13 cellular contexts compared by ENCODE assay signal in the genomic region with DNA sequence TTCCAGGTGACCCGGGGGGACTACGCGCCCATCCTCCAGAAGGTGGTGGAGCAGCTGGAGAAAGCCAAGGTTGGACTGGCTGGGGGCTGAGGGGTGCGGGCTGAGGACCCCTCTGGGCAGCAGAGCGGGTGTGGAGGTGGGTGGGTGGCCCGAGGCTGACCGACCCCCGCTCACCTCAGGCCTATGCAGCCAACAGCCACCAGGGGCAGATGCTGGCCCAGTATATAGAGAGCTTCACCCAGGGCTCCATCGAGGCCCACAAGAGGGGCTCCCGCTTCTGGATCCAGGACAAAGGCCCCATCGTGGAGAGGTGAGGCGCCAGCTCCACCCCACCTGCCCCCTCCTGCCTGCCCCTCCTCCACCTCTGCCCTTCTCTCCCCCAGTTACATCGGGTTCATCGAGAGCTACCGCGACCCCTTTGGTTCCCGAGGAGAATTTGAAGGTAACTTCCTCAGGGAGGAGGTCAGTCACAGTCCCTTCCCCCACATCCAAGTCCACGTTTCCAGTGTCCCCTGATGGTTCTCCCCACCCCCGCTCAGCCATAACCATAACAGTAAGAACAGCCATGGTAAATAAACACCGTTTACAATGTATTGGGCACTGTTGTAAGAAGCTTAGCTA. TPM values are rescaled to one million over a fixed set of nuclear protein-coding genes. Genes with fewer than 3 reads are reported as not detected.
DNase-seq lines count a peak whose midpoint lies in the region; ATAC-seq and TF ChIP-seq lines count a peak whose summit lies in the region.
"Had no signal": no experiment of that assay in that cellular context is flagged by ENCODE, and none has a peak within 500 bp of the region (broad histone marks: within the 10 kb centered on the region; RNA-seq: fewer than 3 reads in every experiment).

No MANE protein-coding gene starts in this region.

- peaks cover 18% of the 10 kb centered on the region for H3K36me3 Mint-ChIP-seq in activated naive CD8-positive, alpha-beta T cell treated with anti-CD3 and anti-CD28 coated beads, Interleukin-2, amount 50 U/mL, for 24 hours (ENCODE audit: low read depth)

- H3K27ac ChIP-seq in AG04450 (ENCODE audit: low read depth, low read length) (no peak overlapping the region), WERI-Rb-1 (peak overlapping the region; percentile 84)
- H3K27ac ChIP-seq: C4-2B, colonic mucosa had no signal

- POLR2A ChIA-PET in AG04450 (lab: Yijun Ruan, JAX), result interaction anchor here (0.6 to 2.6 kb wide), 3 partner anchors 11 to 428 kb away, joined by 4 to 22 read pairs (median 8); a partner anchor contains a TSS

- CTCF ChIA-PET in AG04450 (lab: Charles Lee), result interaction anchor here (0.6 to 1.4 kb wide), 6 partner anchors 27 to 187 kb away, joined by 3 to 6 read pairs (median 4); no protein-coding TSS in a partner anchor

- no peaks in the 10 kb centered on the region for H3K27me3 Mint-ChIP-seq in activated naive CD8-positive, alpha-beta T cell treated with anti-CD3 and anti-CD28 coated beads, Interleukin-2, amount 50 U/mL, for 24 hours

- no peak overlapping the region for H3K4me3 Mint-ChIP-seq in activated naive CD8-positive, alpha-beta T cell treated with anti-CD3 and anti-CD28 coated beads, Interleukin-2, amount 50 U/mL, for 24 hours
- H3K4me3 Mint-ChIP-seq: stimulated activated effector memory CD8-positive, alpha-beta T cell treated with anti-CD3 and anti-CD28 coated beads, Interleukin-12 subunit alpha, Interleukin-12 subunit beta, amount 100 ng/mL, for 72 hours had no signal

- TF ChIP-seq CTCF in AG04450 (IDR thresholded peaks at IDR 0.05; ENCODE audit: low read depth, low read length) (peak; percentile 45), WERI-Rb-1 (IDR thresholded peaks at IDR 0.05; ENCODE audit: low read depth, low read length) (peak; percentile 73), kidney epithelial cell (IDR thresholded peaks at IDR 0.05; ENCODE audit: insufficient read depth, low read length, poor library complexity, severe bottlenecking) (peak; percentile 42)

- no peaks in the 10 kb centered on the region for H3K9me3 Mint-ChIP-seq in activated naive CD8-positive, alpha-beta T cell treated with anti-CD3 and anti-CD28 coated beads, Interleukin-2, amount 50 U/mL, for 24 hours
- H3K9me3 Mint-ChIP-seq: stimulated activated effector memory CD8-positive, alpha-beta T cell treated with anti-CD3 and anti-CD28 coated beads, Interleukin-12 subunit alpha, Interleukin-12 subunit beta, amount 100 ng/mL, for 72 hours had no signal

- DNase-seq in AG04450 (ENCODE audit: low read depth, low spot score), result no peak
- DNase-seq in H7, result peak; percentile 94
- peak; percentile 50 for DNase-seq in WERI-Rb-1
- DNase-seq in kidney epithelial cell (ENCODE audit: low read depth), result no peak
- DNase-seq in activated naive CD8-positive, alpha-beta T cell treated with anti-CD3 and anti-CD28 coated beads, Interleukin-2, amount 50 U/mL, for 24 hours, result no peak
- DNase-seq in NCI-H1417 treated with DMSO at 0.1 percent for 48 hours (lab: John Stamatoyannopoulos, UW), result no peak
- no peak for DNase-seq in hypothalamus (lab: John Stamatoyannopoulos, UW)
- DNase-seq: colonic mucosa, hippocampal formation, MV-4-11 had no signal

- ATAC-seq in activated naive CD8-positive, alpha-beta T cell treated with anti-CD3 and anti-CD28 coated beads, Interleukin-2, amount 50 U/mL, for 24 hours, result no peak
- no peak for ATAC-seq in GM19395 (IDR thresholded peaks at IDR 0.05; ENCODE audit: unreplicated experiment)
- ATAC-seq: stimulated activated effector memory CD8-positive, alpha-beta T cell treated with anti-CD3 and anti-CD28 coated beads, Interleukin-12 subunit alpha, Interleukin-12 subunit beta, amount 100 ng/mL, for 72 hours had no signal

- no peak overlapping the region for H3K27ac Mint-ChIP-seq in activated naive CD8-positive, alpha-beta T cell treated with anti-CD3 and anti-CD28 coated beads, Interleukin-2, amount 50 U/mL, for 24 hours
- H3K27ac Mint-ChIP-seq: stimulated activated effector memory CD8-positive, alpha-beta T cell treated with anti-CD3 and anti-CD28 coated beads, Interleukin-12 subunit alpha, Interleukin-12 subunit beta, amount 100 ng/mL, for 72 hours had no signal

- H3K4me1 Mint-ChIP-seq in activated naive CD8-positive, alpha-beta T cell treated with anti-CD3 and anti-CD28 coated beads, Interleukin-2, amount 50 U/mL, for 24 hours, result no peaks in the 10 kb centered on the region
- H3K4me1 Mint-ChIP-seq: stimulated activated effector memory CD8-positive, alpha-beta T cell treated with anti-CD3 and anti-CD28 coated beads, Interleukin-12 subunit alpha, Interleukin-12 subunit beta, amount 100 ng/mL, for 72 hours had no signal

- H3K36me3 ChIP-seq in H7 (replicated peaks; ENCODE audit: control insufficient read depth, insufficient read depth, low read length), result peaks cover 15% of the 10 kb centered on the region
- H3K36me3 ChIP-seq in WERI-Rb-1, result peaks cover 67% of the 10 kb centered on the region
- peaks cover 5% of the 10 kb centered on the region for H3K36me3 ChIP-seq in kidney epithelial cell (ENCODE audit: control insufficient read depth, insufficient read depth, low read length)
- H3K36me3 ChIP-seq: colonic mucosa had no signal

- H3K27me3 ChIP-seq in AG04450 (ENCODE audit: control insufficient read depth, insufficient read depth, low read length) (no peaks in the 10 kb centered on the region), H7 (ENCODE audit: control insufficient read depth, insufficient read depth, low read length) (no peaks in the 10 kb centered on the region), WERI-Rb-1 (ENCODE audit: insufficient read depth, low read depth, severe bottlenecking) (no peaks in the 10 kb centered on the region), kidney epithelial cell (ENCODE audit: control insufficient read depth, insufficient read depth, low read length) (no peaks in the 10 kb centered on the region)
- H3K27me3 ChIP-seq: colonic mucosa had no signal

- H3K4me3 ChIP-seq in AG04450 (ENCODE audit: low read depth, low read length), result no peak overlapping the region
- no peak overlapping the region for H3K4me3 ChIP-seq in H7 (ENCODE audit: insufficient read depth, low read depth, low read length)
- no peak overlapping the region for H3K4me3 ChIP-seq in WERI-Rb-1 (ENCODE audit: low read depth, low read length)
- H3K4me3 ChIP-seq in kidney epithelial cell (ENCODE audit: low read depth, low read length), result no peak overlapping the region
- H3K4me3 ChIP-seq: colonic mucosa had no signal

- H3K9me3 ChIP-seq in AG04450 (ENCODE audit: control insufficient read depth, insufficient read depth, low read length) (no peaks in the 10 kb centered on the region; the same call in 1 of the 2 replicates), WERI-Rb-1 (ENCODE audit: severe bottlenecking) (no peaks in the 10 kb centered on the region)
- H3K9me3 ChIP-seq: colonic mucosa had no signal

RNA-seq across cellular contexts. Expression of a gene that starts 11.2 kb away (rescaled TPM):
- 54.6 and 60.2 TPM in 2 replicates for polyA plus RNA-seq in AG04450 (2011; rRNA removed)
- polyA minus RNA-seq in AG04450 (2011; rRNA and poly(A)+ RNA removed), result 52.7 and 63.8 TPM in 2 replicates
- total RNA-seq in H7 (2014; rRNA removed; shearing (Covaris generic)), result 146 and 156 TPM in 2 replicates
- 84.6 and 108 TPM in 2 replicates for total RNA-seq in kidney epithelial cell

RNA-seq across cellular contexts. Expression of a gene that starts 19.0 kb away (rescaled TPM):
- polyA plus RNA-seq in AG04450 (2011; rRNA removed), result 17.7 and 21.1 TPM in 2 replicates
- polyA minus RNA-seq in AG04450 (2011; rRNA and poly(A)+ RNA removed), result 23.9 and 31.4 TPM in 2 replicates
- 25.4 and 26.5 TPM in 2 replicates for total RNA-seq in H7 (2014; rRNA removed; shearing (Covaris generic))
- total RNA-seq in kidney epithelial cell, result 31.7 and 39.6 TPM in 2 replicates

RNA-seq across cellular contexts. Expression of a gene that starts 24.7 kb away (rescaled TPM):
- polyA plus RNA-seq in AG04450 (2011; rRNA removed), result 4.6 and 5.6 TPM in 2 replicates
- polyA minus RNA-seq in AG04450 (2011; rRNA and poly(A)+ RNA removed), result 10.1 and 11.5 TPM in 2 replicates
- 8.1 and 9.5 TPM in 2 replicates for total RNA-seq in H7 (2014; rRNA removed; shearing (Covaris generic))
- 2.3 and 5.0 TPM in 2 replicates for total RNA-seq in kidney epithelial cell

RNA-seq across cellular contexts. Expression of a gene that starts 52.8 kb away (rescaled TPM):
- polyA plus RNA-seq in AG04450 (2011; rRNA removed), result 43.1 and 55.1 TPM in 2 replicates
- 14.8 and 17.5 TPM in 2 replicates for polyA minus RNA-seq in AG04450 (2011; rRNA and poly(A)+ RNA removed)
- total RNA-seq in H7 (2014; rRNA removed; shearing (Covaris generic)), result 148 and 174 TPM in 2 replicates
- 54.8 and 62.6 TPM in 2 replicates for total RNA-seq in kidney epithelial cell

RNA-seq across cellular contexts. Expression of a gene that starts 54.4 kb away (rescaled TPM):
- polyA plus RNA-seq in AG04450 (2011; rRNA removed), result 6.2 and 6.8 TPM in 2 replicates
- 2.6 and 3.1 TPM in 2 replicates for polyA minus RNA-seq in AG04450 (2011; rRNA and poly(A)+ RNA removed)
- total RNA-seq in H7 (2014; rRNA removed; shearing (Covaris generic)), result 14.8 and 25.8 TPM in 2 replicates
- 22.0 and 22.4 TPM in 2 replicates for total RNA-seq in kidney epithelial cell

Comparison
In these comparisons a context has a peak if more than half of its experiments do, and no peak if none do; other contexts are left out.
1. DNase-seq: peak in H7 (single experiment) and WERI-Rb-1 (single experiment); none in AG04450 (single experiment), kidney epithelial cell (single experiment), activated naive CD8-positive, alpha-beta T cell treated with anti-CD3 and anti-CD28 coated beads, Interleukin-2, amount 50 U/mL, for 24 hours (single experiment), NCI-H1417 treated with DMSO at 0.1 percent for 48 hours (single experiment) and hypothalamus (0 of 51).
2. Peak in every context shown above with its lines, with median percentiles within 50 percentile points of each other: CTCF ChIP-seq.